ENCODE assay signal across 8 cellular contexts in genomic region chr7:102272075-102272916, GRCh38. TPM values are rescaled to one million over a fixed set of nuclear protein-coding genes. Genes with fewer than 3 reads are reported as not detected.
DNase-seq lines count a peak whose midpoint lies in the region; ATAC-seq, FAIRE-seq and TF ChIP-seq lines count a peak whose summit lies in the region.

No MANE protein-coding gene starts in this region.

- WGBS in upper lobe of left lung, 2 donors: 55 to 57% methylated on average over 13 to 20 of the region's 21 CpGs

- no peak overlapping the region for H3K4me3 ChIP-seq in upper lobe of left lung

- H3K4me1 Mint-ChIP-seq in activated naive CD4-positive, alpha-beta T cell treated with anti-CD3 and anti-CD28 coated beads for 36 hours (ENCODE audit: low read depth): peaks cover 3% of the 10 kb centered on the region

- H3K36me3 ChIP-seq in upper lobe of left lung: no peaks in the 10 kb centered on the region

- peak; percentile 71 to 84 for ATAC-seq in upper lobe of left lung (ENCODE audit: low FRiP score in 2 of 2)
- ATAC-seq in HG03442 (IDR thresholded peaks at IDR 0.05; ENCODE audit: unreplicated experiment): no peak

- FAIRE-seq in HTR-8/SVneo (lab: Jason Lieb, UNC): peak; percentile 52

- no peaks in the 10 kb centered on the region for H3K36me3 Mint-ChIP-seq in activated naive CD4-positive, alpha-beta T cell treated with anti-CD3 and anti-CD28 coated beads for 36 hours (ENCODE audit: low read depth)

- intact Hi-C loops in activated naive CD4-positive, alpha-beta T cell treated with anti-CD3 and anti-CD28 coated beads for 36 hours (cut with micrococcal nuclease): loop anchor here (1.0 to 2.0 kb wide), 4 partner anchors 457 to 729 kb away; no protein-coding TSS in a partner anchor

- no peak overlapping the region for H3K4me3 Mint-ChIP-seq in activated naive CD4-positive, alpha-beta T cell treated with anti-CD3 and anti-CD28 coated beads for 36 hours

- no peaks in the 10 kb centered on the region for H3K9me3 Mint-ChIP-seq in activated naive CD4-positive, alpha-beta T cell treated with anti-CD3 and anti-CD28 coated beads for 36 hours

- no peak for TF ChIP-seq POLR2A in upper lobe of left lung (IDR thresholded peaks at IDR 0.05)

- no peak overlapping the region for H3K27ac ChIP-seq in upper lobe of left lung

- H3K4me1 ChIP-seq in upper lobe of left lung: peaks cover 0 to 6% (median 0%) of the 10 kb centered on the region in 4 donors

- DNase-seq in Daoy (ENCODE audit: low read depth) (peak; percentile 89), HTR-8/SVneo (ENCODE audit: insufficient read length, low spot score) (peak; percentile 81), SK-MEL-5 (ENCODE audit: low read depth, low spot score) (peak; percentile 88), glomerular endothelial cell (ENCODE audit: extremely low read depth, low read depth, low spot score) (peak; percentile 22), pons (ENCODE audit: low spot score) (peak; percentile 59), upper lobe of left lung (peak; percentile 71 to 88)
- peak; percentile 83 for DNase-seq in activated naive CD4-positive, alpha-beta T cell treated with anti-CD3 and anti-CD28 coated beads for 36 hours

- no peak for TF ChIP-seq EP300 in upper lobe of left lung (IDR thresholded peaks at IDR 0.05)

- no peak overlapping the region for H3K27ac Mint-ChIP-seq in activated naive CD4-positive, alpha-beta T cell treated with anti-CD3 and anti-CD28 coated beads for 36 hours

- in situ Hi-C loops in SK-MEL-5 (cut with HindIII; ENCODE audit: low pct_unique_long_range_greater_than_20kb, low sequenced_read_pairs): no loop called here

- H3K9me3 ChIP-seq in upper lobe of left lung: no peaks in the 10 kb centered on the region

- H3K27me3 ChIP-seq in upper lobe of left lung: no peaks in the 10 kb centered on the region

- peak; percentile 85 to 93 (median 90) for TF ChIP-seq CTCF in upper lobe of left lung (IDR thresholded peaks at IDR 0.05)

- no peaks in the 10 kb centered on the region for H3K27me3 Mint-ChIP-seq in activated naive CD4-positive, alpha-beta T cell treated with anti-CD3 and anti-CD28 coated beads for 36 hours (ENCODE audit: low read depth)

- CTCF ChIA-PET in activated naive CD4-positive, alpha-beta T cell treated with anti-CD3 and anti-CD28 coated beads for 36 hours (lab: Charles Lee): interaction anchor here (0.6 to 2.1 kb wide), 10 partner anchors 9 to 737 kb away, joined by 3 to 9 read pairs (median 3); no protein-coding TSS in a partner anchor

RNA-seq across cellular contexts. Expression of gene SH2B2, which starts 14.4 kb away (rescaled TPM):
- 2.2 and 5.3 TPM in 2 replicates for total RNA-seq in Daoy (2014; rRNA removed; shearing (Covaris generic))
- 2.5 and 4.5 TPM in 2 replicates for total RNA-seq in SK-MEL-5 (2014; rRNA removed; shearing (Covaris generic))
- polyA plus RNA-seq in SK-MEL-5 (2015; cell fraction: cytosol; rRNA removed): 21.2 and 21.9 TPM in 2 replicates
- 2.2 and 6.9 TPM in 2 replicates for polyA plus RNA-seq in SK-MEL-5 (2015; cell fraction: nucleus; rRNA removed)
- total RNA-seq in activated naive CD4-positive, alpha-beta T cell treated with anti-CD3 and anti-CD28 coated beads for 36 hours: 1 to 10 TPM; 1.4 TPM
- total RNA-seq in glomerular endothelial cell (5.5 and 11.9 TPM in 2 replicates), upper lobe of left lung (10 to 100 TPM in 2 of 6 donors, 1 to 10 TPM in 4; 6.3 to 16.4 (median 9.0) TPM)

Comparison
In these comparisons a context has a peak if more than half of its experiments do, and no peak if none do; other contexts are left out.
1. DNase-seq: peak in every context shown above with its lines; median percentile 89 in Daoy; 88 in SK-MEL-5; 83 in activated naive CD4-positive, alpha-beta T cell treated with anti-CD3 and anti-CD28 coated beads for 36 hours; 81 in HTR-8/SVneo; 80 in upper lobe of left lung; 59 in pons; 22 in glomerular endothelial cell.